ENCODE assay signal across 8 cellular contexts in genomic region chr11:4072668-4073285, GRCh38. TPM values are rescaled to one million over a fixed set of nuclear protein-coding genes. Genes with fewer than 3 reads are reported as not detected.
DNase-seq lines count a peak whose midpoint lies in the region; ATAC-seq and TF ChIP-seq lines count a peak whose summit lies in the region.

No MANE protein-coding gene starts in this region.

- no peak overlapping the region for H3K4me3 Mint-ChIP-seq in GM23338

- H3K4me1 ChIP-seq in GM23338 (ENCODE audit: insufficient read depth): no peaks in the 10 kb centered on the region

- no peaks in the 10 kb centered on the region for H3K27me3 ChIP-seq in GM23338 (ENCODE audit: insufficient read depth)

- H4K20me1 ChIP-seq in GM23338 (replicated peaks; ENCODE audit: insufficient read depth): no peaks in the 10 kb centered on the region

- DNase-seq in DMS 273 (lab: John Stamatoyannopoulos, UW; ENCODE audit: unreplicated experiment) (peak; percentile 81), GM23338 (ENCODE audit: low spot score) (peak; percentile 87), NCI-H2081 (lab: John Stamatoyannopoulos, UW) (peak; percentile 71 to 72), T-helper 2 cell (peak in 3 of 5 experiments; percentile 32 to 75 (median 53)), choroid plexus epithelial cell (ENCODE audit: low read depth) (peak; percentile 90), left colon (peak in 1 of 2 donors; percentile 34)
- peak; percentile 32 for DNase-seq in stimulated activated naive CD8-positive, alpha-beta T cell treated with anti-CD3 and anti-CD28 coated beads, Interleukin-15, Interleukin-2, amounts not matched to agents 100 U/mL and 50 U/mL, for 24 hours

- no peaks in the 10 kb centered on the region for H3K36me3 ChIP-seq in GM23338 (ENCODE audit: insufficient read depth)

- peaks cover 4% of the 10 kb centered on the region for H3K27me3 Mint-ChIP-seq in GM23338 (ENCODE audit: insufficient read depth, low read depth, poor library complexity)

- H3K4me3 ChIP-seq in GM23338: no peak overlapping the region
- H3K4me3 ChIP-seq in choroid plexus epithelial cell (ENCODE audit: low read depth, low read length): no peak overlapping the region

- peak; percentile 95 for ATAC-seq in GM23338
- peak; percentile 92 for ATAC-seq in left colon
- peak; percentile 74 for ATAC-seq in stimulated activated naive CD8-positive, alpha-beta T cell treated with anti-CD3 and anti-CD28 coated beads, Interleukin-15, Interleukin-2, amounts not matched to agents 100 U/mL and 50 U/mL, for 24 hours
- no peak for ATAC-seq in GM18520 (IDR thresholded peaks at IDR 0.05; ENCODE audit: unreplicated experiment)

- H3K9me3 Mint-ChIP-seq in GM23338: no peaks in the 10 kb centered on the region

- peaks cover 6% of the 10 kb centered on the region; the same call in 2 of the 3 replicates for H3K4me1 Mint-ChIP-seq in GM23338

- H3K27ac Mint-ChIP-seq in GM23338: no peak overlapping the region

- no peak overlapping the region for H3K27ac ChIP-seq in GM23338 (ENCODE audit: low read depth)

- H3K9me2 ChIP-seq in GM23338 (ENCODE audit: insufficient read depth): no peaks in the 10 kb centered on the region

- no peak overlapping the region for H3K4me2 ChIP-seq in GM23338

- H2AFZ ChIP-seq in GM23338: no peak overlapping the region

- H3K36me3 Mint-ChIP-seq in GM23338 (ENCODE audit: low read depth): no peaks in the 10 kb centered on the region

- no peaks in the 10 kb centered on the region for H3K79me2 ChIP-seq in GM23338 (replicated peaks; ENCODE audit: insufficient read depth)

- intact Hi-C loops in left colon (cut with DNase I, micrococcal nuclease): loop anchor here in 1 of 2 donors (2.0 kb wide), 1 partner anchor 222 kb away; no protein-coding TSS in a partner anchor

- H3F3A ChIP-seq in GM23338 (replicated peaks; ENCODE audit: low read depth): no peaks in the 10 kb centered on the region

- TF ChIP-seq CTCF in GM23338 (conservative IDR thresholded peaks at IDR 0.05; ENCODE audit: low read depth in 2 of 2) (peak; percentile 87 to 97), choroid plexus epithelial cell (conservative IDR thresholded peaks at IDR 0.05; ENCODE audit: low read depth, low read length) (peak; percentile 89)

TF ChIP-seq in GM23338, 12 proteins besides CTCF, POLR2A, EP300 and RAD21:
- TF ChIP-seq EZH2phosphoT487 (IDR thresholded peaks at IDR 0.05; ENCODE audit: unreplicated experiment) (no peak), ETS1 (IDR thresholded peaks at IDR 0.05) (0 out of 2 replicates have a peak, but pooled peaks have one; percentile 31), ZNF331 (CRISPR knock-in tag; IDR thresholded peaks at IDR 0.05; ENCODE audit: low read depth) (no peak), JUNB (IDR thresholded peaks at IDR 0.05; ENCODE audit: unreplicated experiment) (no peak), NANOG (IDR thresholded peaks at IDR 0.05; ENCODE audit: borderline replicate concordance) (no peak), ZNF114 (CRISPR knock-in tag; IDR thresholded peaks at IDR 0.05) (no peak), POLR2AphosphoS5 (IDR thresholded peaks at IDR 0.05; ENCODE audit: low read depth) (no peak), ZNF462 (CRISPR knock-in tag; IDR thresholded peaks at IDR 0.05) (no peak)
TF ChIP-seq in GM23338: peak in this region for 1.

RNA-seq across cellular contexts. Expression of gene RRM1, which starts 21.8 kb away (rescaled TPM):
- 96.8 and 118 TPM in 2 replicates for total RNA-seq in GM23338 (2014; rRNA removed; shearing (Covaris generic))
- 43.6 and 47.3 TPM in 2 replicates for polyA plus RNA-seq in GM23338 (2016; fragmentation: Nextera tagmentation; extraction: Ambion mirVana)
- total RNA-seq in left colon: 10 to 100 TPM; 25.2 to 35.7 TPM
